ENCODE assay signal across 9 cellular contexts in genomic region chr3:39668420-39668819, GRCh38.
DNase-seq lines count a peak whose midpoint lies in the region; TF ChIP-seq lines count a peak whose summit lies in the region.
"Had no signal": no experiment of that assay in that cellular context is flagged by ENCODE, and none has a peak within 500 bp of the region (broad histone marks: within the 10 kb centered on the region; RNA-seq: fewer than 3 reads in every experiment).

No MANE protein-coding gene starts in this region.

- CTCF ChIA-PET in GM10248 (lab: Yijun Ruan, JAX) = no interaction called here

- TF ChIP-seq CTCF in 22Rv1 (IDR thresholded peaks at IDR 0.05) (peak; percentile 85), GM10248 (IDR thresholded peaks at IDR 0.05; ENCODE audit: control extremely low read depth, extremely low read depth, low read depth, missing control alignments) (peak; percentile 61), HL-60 (IDR thresholded peaks at IDR 0.05; ENCODE audit: insufficient read depth, low read length) (peak; percentile 60), esophagus squamous epithelium (IDR thresholded peaks at IDR 0.05) (peak; percentile 28 to 67 (median 46)), progenitor cell of endocrine pancreas (IDR thresholded peaks at IDR 0.05; ENCODE audit: unreplicated experiment) (peak; percentile 69)

- 7 to 14% methylated on average over 5 of the region's 5 CpGs for WGBS in esophagus squamous epithelium, 2 donors

- H3K27me3 Mint-ChIP-seq in progenitor cell of endocrine pancreas = no peaks in the 10 kb centered on the region

- no peaks in the 10 kb centered on the region for H3K36me3 ChIP-seq in esophagus squamous epithelium
- H3K36me3 ChIP-seq: thoracic aorta had no signal

- no peaks in the 10 kb centered on the region for H3K4me1 Mint-ChIP-seq in progenitor cell of endocrine pancreas (ENCODE audit: low read depth)

- TF ChIP-seq POLR2A in esophagus squamous epithelium (IDR thresholded peaks at IDR 0.05) = no peak

- H3K27me3 ChIP-seq in HL-60 (ENCODE audit: insufficient read depth, poor library complexity, severe bottlenecking) (no peaks in the 10 kb centered on the region), esophagus squamous epithelium (peaks cover 0 to 3% (median 0%) of the 10 kb centered on the region in 4 donors)

- no peaks in the 10 kb centered on the region for H3K9me3 ChIP-seq in esophagus squamous epithelium
- H3K9me3 ChIP-seq: thoracic aorta had no signal

- H3K27ac Mint-ChIP-seq in progenitor cell of endocrine pancreas = no peak overlapping the region

- H3K4me3 Mint-ChIP-seq in progenitor cell of endocrine pancreas (ENCODE audit: low read depth) = no peak overlapping the region

- H3K27ac ChIP-seq in 22Rv1 = no peak overlapping the region
- no peak overlapping the region for H3K27ac ChIP-seq in HL-60 (replicated peaks)
- no peak overlapping the region for H3K27ac ChIP-seq in esophagus squamous epithelium
- H3K27ac ChIP-seq: thoracic aorta had no signal

- POLR2A ChIA-PET in GM10248 (lab: Yijun Ruan, JAX) = no interaction called here

- intact Hi-C loops in esophagus squamous epithelium (cut with DNase I) = no loop called here

- H3K4me3 ChIP-seq in HL-60 (replicated peaks; ENCODE audit: insufficient read depth, low read length) = no peak overlapping the region
- H3K4me3 ChIP-seq in esophagus squamous epithelium = no peak overlapping the region
- H3K4me3 ChIP-seq: thoracic aorta had no signal

- H3K9me3 Mint-ChIP-seq in progenitor cell of endocrine pancreas (ENCODE audit: low read depth) = no peaks in the 10 kb centered on the region

- no peaks in the 10 kb centered on the region for H3K36me3 Mint-ChIP-seq in progenitor cell of endocrine pancreas (ENCODE audit: insufficient read depth)

- DNase-seq in GM10248 (ENCODE audit: extremely low spot score) (peak; percentile 29), HL-60 (ENCODE audit: low read depth in 1 of 2, low spot score in 1 of 2) (peak in 1 of 2 experiments; percentile 24), SHP77 treated with DMSO at 0.1 percent for 48 hours (lab: John Stamatoyannopoulos, UW) (peak; percentile 3), esophagus squamous epithelium (lab: John Stamatoyannopoulos, UW) (no peak), progenitor cell of endocrine pancreas (ENCODE audit: low spot score, unreplicated experiment) (no peak)
- DNase-seq in activated effector memory CD4-positive, alpha-beta T cell treated with Interleukin-2 at 50 U/mL for 16 hours = no peak
- DNase-seq in stimulated activated CD4-positive, alpha-beta T cell treated with anti-CD3 and anti-CD28 coated beads, Interleukin-12 subunit alpha, Interleukin-12 subunit beta, amount 100 ng/mL, for 4 hours = no peak

- H3K4me1 ChIP-seq in esophagus squamous epithelium = peaks cover 0 to 6% (median 0%) of the 10 kb centered on the region in 3 donors

Comparison
In these comparisons a context has a peak if more than half of its experiments do, and no peak if none do; other contexts are left out.
1. DNase-seq: peak in GM10248 (single experiment) and SHP77 treated with DMSO at 0.1 percent for 48 hours (single experiment); none in esophagus squamous epithelium (single experiment), progenitor cell of endocrine pancreas (single experiment), activated effector memory CD4-positive, alpha-beta T cell treated with Interleukin-2 at 50 U/mL for 16 hours (single experiment) and stimulated activated CD4-positive, alpha-beta T cell treated with anti-CD3 and anti-CD28 coated beads, Interleukin-12 subunit alpha, Interleukin-12 subunit beta, amount 100 ng/mL, for 4 hours (single experiment).
2. Peak in every context shown above with its lines, with median percentiles within 50 percentile points of each other: CTCF ChIP-seq.